Comparison of ENCODE assay signal across 8 cellular contexts in genomic region chr10:53601260-53601875, GRCh38.
DNase-seq lines count a peak whose midpoint lies in the region; ATAC-seq and TF ChIP-seq lines count a peak whose summit lies in the region.

No MANE protein-coding gene starts in this region.

- TF ChIP-seq EP300 in SK-N-SH (IDR thresholded peaks at IDR 0.05; ENCODE audit: borderline replicate concordance in 1 of 2, low read depth in 1 of 2, low read length in 1 of 2) = no peak

- in situ Hi-C loops in KBM-7 (cut with MboI; ENCODE audit: low pct_unique_long_range_greater_than_20kb, low sequenced_read_pairs) = no loop called here

- peak overlapping the region; percentile 12 for H2AFZ ChIP-seq in SK-N-SH (ENCODE audit: low read depth)

- peak; percentile 90 for TF ChIP-seq RAD21 in SK-N-SH (IDR thresholded peaks at IDR 0.05; ENCODE audit: low read length)

- WGBS in SK-N-SH (ENCODE audit: low lambda C conversion rate) = 18% methylated on average over 11 of the region's 11 CpGs
- WGBS in spleen, 5 donors = 17 to 20% (median 18%) methylated on average over 11 of the region's 11 CpGs

- no peaks in the 10 kb centered on the region for H3K36me3 ChIP-seq in SK-N-SH (replicated peaks in 1 of 2; ENCODE audit: control insufficient read depth in 1 of 2, insufficient read depth in 2 of 2, low read length in 1 of 2)
- H3K36me3 ChIP-seq in spleen = no peaks in the 10 kb centered on the region

- DNase-seq in COLO829 (ENCODE audit: low spot score) (peak; percentile 1), KBM-7 (peak; percentile 30), SK-N-SH (peak; percentile 14), foreskin melanocyte (peak; percentile 3), spleen (no peak)
- no peak for DNase-seq in activated CD4-positive, CD25-positive, alpha-beta regulatory T cell treated with anti-CD3 and anti-CD28 coated beads, Interleukin-2, amount 50 U/mL, for 72 hours

- CTCF ChIA-PET in SK-N-SH (lab: Yijun Ruan, JAX) = interaction anchor here (0.6 to 1.2 kb wide), 5 partner anchors 207 to 717 kb away, joined by 3 to 6 read pairs (median 3); no protein-coding TSS in a partner anchor

- intact Hi-C loops in spleen (cut with DNase I; ENCODE audit: low total_unique reads) = no loop called here

- H4K20me1 ChIP-seq in SK-N-SH (ENCODE audit: insufficient read depth) = no peaks in the 10 kb centered on the region

- H3K27ac ChIP-seq in SK-N-SH (ENCODE audit: low read depth in 2 of 2, low read length in 1 of 2) = no peak overlapping the region; a peak in 1 of 4 replicates
- H3K27ac ChIP-seq in spleen = no peak overlapping the region

- H3K79me2 ChIP-seq in SK-N-SH (ENCODE audit: insufficient read depth) = no peaks in the 10 kb centered on the region

- no peaks in the 10 kb centered on the region for H3F3A ChIP-seq in SK-N-SH (replicated peaks; ENCODE audit: insufficient read depth)

- ATAC-seq in GM19351 (IDR thresholded peaks at IDR 0.05; ENCODE audit: unreplicated experiment) = peak; percentile 90
- ATAC-seq in HG03139 (IDR thresholded peaks at IDR 0.05; ENCODE audit: unreplicated experiment) = no peak

- H3K27me3 ChIP-seq in SK-N-SH (ENCODE audit: insufficient read depth) (no peaks in the 10 kb centered on the region), spleen (replicated peaks in 1 of 7) (no peaks in the 10 kb centered on the region)

- no peaks in the 10 kb centered on the region for H3K9me2 ChIP-seq in SK-N-SH

- POLR2A ChIA-PET in SK-N-SH (lab: Yijun Ruan, JAX) = no interaction called here

- TF ChIP-seq POLR2A in spleen (IDR thresholded peaks at IDR 0.05) = no peak

- no peaks in the 10 kb centered on the region for H3K9me3 ChIP-seq in SK-N-SH
- H3K9me3 ChIP-seq in spleen = no peaks in the 10 kb centered on the region

- no peak overlapping the region for H3K4me2 ChIP-seq in SK-N-SH

- no peak overlapping the region for H3K9ac ChIP-seq in SK-N-SH

- H3K4me1 ChIP-seq in SK-N-SH (ENCODE audit: control insufficient read depth in 1 of 2, insufficient read depth in 2 of 2, low read depth in 1 of 2, low read length in 1 of 2) (no peaks in the 10 kb centered on the region), spleen (no peaks in the 10 kb centered on the region)

- TF ChIP-seq CTCF in SK-N-SH (IDR thresholded peaks at IDR 0.05) (peak; percentile 96), spleen (IDR thresholded peaks at IDR 0.05 in 8 of 11, conservative IDR thresholded peaks at IDR 0.05 in 3 of 11) (peak in 10 of 11 experiments; percentile 17 to 78 (median 54))

- H3K4me3 ChIP-seq in SK-N-SH (ENCODE audit: low read depth in 2 of 2, low read length in 1 of 2) = peak overlapping the region in 1 of 2 experiments; percentile 47; a peak in 1 of 4 replicates
- H3K4me3 ChIP-seq in spleen = no peak overlapping the region

TF ChIP-seq in SK-N-SH, 30 proteins besides CTCF, POLR2A, EP300 and RAD21:
- TF ChIP-seq RXRA (IDR thresholded peaks at IDR 0.05; ENCODE audit: borderline replicate concordance, low read depth) (no peak), SMC3 (IDR thresholded peaks at IDR 0.05; ENCODE audit: low read depth, low read length) (peak; percentile 58)

Comparison
In these comparisons a context has a peak if more than half of its experiments do, and no peak if none do; other contexts are left out.
1. DNase-seq: peak in COLO829 (single experiment), KBM-7 (single experiment), SK-N-SH (single experiment) and foreskin melanocyte (single experiment); none in spleen (single experiment) and activated CD4-positive, CD25-positive, alpha-beta regulatory T cell treated with anti-CD3 and anti-CD28 coated beads, Interleukin-2, amount 50 U/mL, for 72 hours (single experiment).